Comparison of ENCODE assay signal across 19 cellular contexts in genomic region chr5:26691486-26691885, GRCh38.
"Had no signal": no experiment of that assay in that cellular context is flagged by ENCODE, and none has a peak within 500 bp of the region (broad histone marks: within the 10 kb centered on the region; RNA-seq: fewer than 3 reads in every experiment).

No MANE protein-coding gene starts in this region.

- DNase-seq: effector CD4-positive, alpha-beta T cell; foreskin melanocyte; heart right ventricle; islet precursor cell; mammary epithelial cell; mucosa of descending colon; natural killer cell; nucleus accumbens; ovary; small intestine; stimulated activated CD4-positive, alpha-beta T cell treated with anti-CD3 and anti-CD28 coated beads, Interleukin-12 subunit alpha, Interleukin-12 subunit beta, amount 100 ng/mL, for 4 hours; stimulated activated naive CD4-positive, alpha-beta T cell; stomach; substantia nigra; trophoblast cell had no signal

- H3K4me3 ChIP-seq: coronary artery, heart right ventricle, mucosa of descending colon, ovary, right atrium auricular region, stomach, thoracic aorta had no signal

- H3K27ac ChIP-seq: coronary artery, heart right ventricle, ovary, right atrium auricular region, stomach, thoracic aorta had no signal

- H3K27me3 ChIP-seq: heart right ventricle, ovary, right atrium auricular region, stomach had no signal

- ATAC-seq: heart right ventricle, left lobe of liver, mucosa of descending colon, natural killer cell had no signal

- H3K4me1 ChIP-seq: heart right ventricle, right atrium auricular region, stomach had no signal

- H3K36me3 ChIP-seq: heart right ventricle, ovary, right atrium auricular region, stomach, thoracic aorta had no signal

- H3K9me3 ChIP-seq: ovary, right atrium auricular region, thoracic aorta had no signal
